ENCODE assay signal across 10 cellular contexts in genomic region chr15:71079208-71080044, GRCh38. TPM values are rescaled to one million over a fixed set of nuclear protein-coding genes. Genes with fewer than 3 reads are reported as not detected.
DNase-seq lines count a peak whose midpoint lies in the region; ATAC-seq, FAIRE-seq and TF ChIP-seq lines count a peak whose summit lies in the region.
"Had no signal": no experiment of that assay in that cellular context is flagged by ENCODE, and none has a peak within 500 bp of the region (broad histone marks: within the 10 kb centered on the region; RNA-seq: fewer than 3 reads in every experiment).

No MANE protein-coding gene starts in this region.

- no peaks in the 10 kb centered on the region for H3K79me2 ChIP-seq in astrocyte (ENCODE audit: insufficient read depth, low read length)

- WGBS in suprapubic skin = 28% methylated on average over 6 of the region's 6 CpGs

- H3K27me3 ChIP-seq in astrocyte (ENCODE audit: insufficient read depth, low read length) = no peaks in the 10 kb centered on the region
- H3K27me3 ChIP-seq in suprapubic skin = no peaks in the 10 kb centered on the region

- FAIRE-seq in astrocyte (lab: Jason Lieb, UNC) = peak; percentile 92
- FAIRE-seq: G401.6 had no signal

- H3K27ac ChIP-seq in astrocyte (ENCODE audit: low read depth, low read length) (peak overlapping the region; percentile 83), suprapubic skin (peak overlapping the region; percentile 31)

- H3K9me3 ChIP-seq in astrocyte (ENCODE audit: insufficient read depth, low read depth, low read length) (no peaks in the 10 kb centered on the region), suprapubic skin (no peaks in the 10 kb centered on the region)

- TF ChIP-seq POLR2A in suprapubic skin (IDR thresholded peaks at IDR 0.05) = no peak

- H3K36me3 ChIP-seq in astrocyte (ENCODE audit: insufficient read depth, low read length) = no peaks in the 10 kb centered on the region
- H3K36me3 ChIP-seq in suprapubic skin = no peaks in the 10 kb centered on the region

- H3K27me3 Mint-ChIP-seq in HFFc6 (ENCODE audit: insufficient read depth) (peaks cover 2% of the 10 kb centered on the region; the same call in 1 of the 2 replicates), astrocyte (ENCODE audit: low read depth, unreplicated experiment) (peaks cover 7% of the 10 kb centered on the region)

- H3K4me1 ChIP-seq in astrocyte (ENCODE audit: insufficient read depth, low read length) (peaks cover 35% of the 10 kb centered on the region), suprapubic skin (peaks cover 31% of the 10 kb centered on the region)

- H3K4me3 ChIP-seq in astrocyte (ENCODE audit: insufficient read depth, low read depth, low read length) (no peak overlapping the region), suprapubic skin (no peak overlapping the region)

- DNase-seq in HFFc6 (peak; percentile 80), astrocyte (ENCODE audit: low read depth) (peak; percentile 92), hepatic stellate cell (ENCODE audit: low spot score) (peak; percentile 13), suprapubic skin (ENCODE audit: low spot score in 2 of 2) (no peak), superior temporal gyrus (ENCODE audit: extremely low spot score) (no peak), posterior vena cava (ENCODE audit: low spot score) (no peak)
- DNase-seq in activated CD4-positive, CD25-positive, alpha-beta regulatory T cell treated with anti-CD3 and anti-CD28 coated beads, Interleukin-2, amount 50 U/mL, for 72 hours = no peak
- DNase-seq: T-cell had no signal

- H3K4me3 Mint-ChIP-seq in HFFc6 (peak overlapping the region; percentile 45), astrocyte (ENCODE audit: unreplicated experiment) (no peak overlapping the region)
- H3K4me3 Mint-ChIP-seq: T-cell had no signal

- peak overlapping the region; percentile 48 for H3K9ac ChIP-seq in astrocyte (ENCODE audit: low read length)

- no peak for TF ChIP-seq EP300 in suprapubic skin (IDR thresholded peaks at IDR 0.05)

- no peaks in the 10 kb centered on the region for H4K20me1 ChIP-seq in astrocyte (ENCODE audit: insufficient read depth, low read length)

- ATAC-seq in HG02852 (IDR thresholded peaks at IDR 0.05; ENCODE audit: unreplicated experiment) = no peak
- ATAC-seq: T-cell had no signal

- peaks cover 12% of the 10 kb centered on the region; the same call in 1 of the 2 replicates for H3K36me3 Mint-ChIP-seq in HFFc6 (ENCODE audit: low read depth)
- H3K36me3 Mint-ChIP-seq in astrocyte (ENCODE audit: low read depth, unreplicated experiment) = peaks cover 2% of the 10 kb centered on the region
- H3K36me3 Mint-ChIP-seq: T-cell had no signal

- peaks cover 33% of the 10 kb centered on the region for H3K4me1 Mint-ChIP-seq in HFFc6 (ENCODE audit: low read depth)
- H3K4me1 Mint-ChIP-seq in astrocyte (ENCODE audit: low read depth, unreplicated experiment) = peaks cover 1% of the 10 kb centered on the region
- H3K4me1 Mint-ChIP-seq: T-cell had no signal

- TF ChIP-seq CTCF in HFFc6 (IDR thresholded peaks at IDR 0.05) (no peak), astrocyte (IDR thresholded peaks at IDR 0.05; ENCODE audit: insufficient read depth, low read depth, low read length) (no peak), suprapubic skin (IDR thresholded peaks at IDR 0.05) (no peak)

- H3K9me3 Mint-ChIP-seq in HFFc6 = no peaks in the 10 kb centered on the region
- peaks cover 7% of the 10 kb centered on the region for H3K9me3 Mint-ChIP-seq in astrocyte (ENCODE audit: unreplicated experiment)

- H3K4me2 ChIP-seq in astrocyte (ENCODE audit: low read length) = peak overlapping the region; percentile 53

- H3K27ac Mint-ChIP-seq in HFFc6 (peak overlapping the region; percentile 83), astrocyte (ENCODE audit: unreplicated experiment) (no peak overlapping the region)
- H3K27ac Mint-ChIP-seq: T-cell had no signal

- intact Hi-C loops in posterior vena cava (cut with DNase I) = no loop called here

- no peak overlapping the region for H2AFZ ChIP-seq in astrocyte (ENCODE audit: low read depth, low read length)

RNA-seq across cellular contexts. Expression of gene THSD4, which starts 35.8 kb away (rescaled TPM):
- 10 to 100 TPM; 32.7 to 39.1 (median 36.4) TPM for total RNA-seq in HFFc6 (2021; fragmentation: NEBNext Ultra II Directional; extraction: Animal tissue kit (Norgen Biotek cat#: 25700))
- total RNA-seq in astrocyte (0.99 and 2.5 TPM in 2 replicates), suprapubic skin (10 to 100 TPM; 16.6 to 25.3 (median 24.1) TPM), posterior vena cava (10 to 100 TPM; 16.3 to 18.8 TPM)

Comparison
In these comparisons a context has a peak if more than half of its experiments do, and no peak if none do; other contexts are left out.
1. DNase-seq: peak in HFFc6 (single experiment), astrocyte (single experiment) and hepatic stellate cell (single experiment); none in suprapubic skin (0 of 2), superior temporal gyrus (single experiment), posterior vena cava (single experiment) and activated CD4-positive, CD25-positive, alpha-beta regulatory T cell treated with anti-CD3 and anti-CD28 coated beads, Interleukin-2, amount 50 U/mL, for 72 hours (single experiment).